In the genomic region with DNA sequence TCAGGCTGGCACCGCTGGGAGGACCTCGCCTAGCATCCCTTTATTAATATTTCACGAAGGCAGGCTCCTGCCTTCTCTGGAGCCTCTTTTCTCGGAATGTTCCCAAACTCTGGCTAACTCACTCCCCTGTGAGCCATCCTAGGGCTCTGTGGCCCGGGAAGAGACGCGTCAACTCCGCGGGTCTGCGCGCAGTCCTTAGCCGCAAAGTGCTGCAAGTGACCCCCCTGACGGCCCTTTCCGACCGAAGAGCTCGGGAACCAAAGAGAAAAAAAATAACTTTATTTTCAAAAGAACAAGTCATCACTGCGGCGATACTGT, we compare ENCODE assay signal across 11 cellular contexts. TPM values are rescaled to one million over a fixed set of nuclear protein-coding genes. Genes with fewer than 3 reads are reported as not detected.
DNase-seq lines count a peak whose midpoint lies in the region; ATAC-seq, FAIRE-seq and TF ChIP-seq lines count a peak whose summit lies in the region.
"Had no signal": no experiment of that assay in that cellular context is flagged by ENCODE, and none has a peak within 500 bp of the region (broad histone marks: within the 10 kb centered on the region; RNA-seq: fewer than 3 reads in every experiment).

No MANE protein-coding gene starts in this region.

- H4K91ac ChIP-seq in H9 (ENCODE audit: insufficient read length, low read depth, low read length) = no peak overlapping the region

- no CpG with 5 or more reads among the region's 18 CpGs for WGBS in H9 (ENCODE audit: extremely low coverage, insufficient read length, low lambda C conversion rate)
- WGBS in small intestine, 3 donors = 1 to 6% (median 3%) methylated on average over 18 of the region's 18 CpGs

- no peaks in the 10 kb centered on the region; a peak in 1 of 7 replicates for H3K36me3 Mint-ChIP-seq in H9 (ENCODE audit: insufficient read depth in 1 of 3, low read depth in 3 of 3)

- H3K27me3 ChIP-seq in H9 (ENCODE audit: insufficient read depth, low read length) (peaks cover 26% of the 10 kb centered on the region; the same call in 1 of the 2 replicates), adipocyte (replicated peaks; ENCODE audit: control insufficient read depth, insufficient read depth, low read length) (peaks cover 81% of the 10 kb centered on the region), left lung (peaks cover 97 to 100% of the 10 kb centered on the region in 2 donors), small intestine (ENCODE audit: control insufficient read depth in 2 of 2, insufficient read depth in 2 of 2, low read length in 2 of 2) (peaks cover 0 to 31% of the 10 kb centered on the region in 2 donors)

- no peak overlapping the region for H3T11ph ChIP-seq in H9 (ENCODE audit: low read length)

- H3K27ac ChIP-seq in H9 (ENCODE audit: insufficient read length, low read depth, low read length) = no peak overlapping the region
- peak overlapping the region; percentile 33 to 57 for H3K27ac ChIP-seq in left lung
- peak overlapping the region; percentile 69 to 76 for H3K27ac ChIP-seq in small intestine (ENCODE audit: low read depth in 1 of 2, low read length in 1 of 2)

- H3K4me3 ChIP-seq in adipocyte (ENCODE audit: low read length) (peak overlapping the region; percentile 64), left lung (peak overlapping the region in 1 of 2 donors; percentile 50), small intestine (ENCODE audit: low read depth in 1 of 2, low read length in 2 of 2) (peak overlapping the region; percentile 17 to 81)

- H3K79me2 ChIP-seq in H9 (ENCODE audit: insufficient read depth, low read length) = no peaks in the 10 kb centered on the region

- H4K5ac ChIP-seq in H9 (ENCODE audit: insufficient read length, low read depth, low read length) = no peak overlapping the region

- H2BK15ac ChIP-seq in H9 (ENCODE audit: low read depth, low read length) = no peak overlapping the region

- H2BK12ac ChIP-seq in H9 (ENCODE audit: insufficient read length, low read depth, low read length) = no peak overlapping the region

- FAIRE-seq in small intestine (lab: Jason Lieb, UNC) = no peak
- FAIRE-seq: RCC 7860 had no signal

- no peak overlapping the region for H3K23ac ChIP-seq in H9 (ENCODE audit: insufficient read length, low read depth, low read length)

- H3K4ac ChIP-seq in H9 (ENCODE audit: low read depth, low read length) = no peak overlapping the region

- H2BK5ac ChIP-seq in H9 (ENCODE audit: insufficient read length, low read length) = no peak overlapping the region

- H3K56ac ChIP-seq in H9 (ENCODE audit: insufficient read length, low read depth, low read length) = no peak overlapping the region

- peak overlapping the region; percentile 100 for H3K4me2 ChIP-seq in H9 (ENCODE audit: insufficient read depth, insufficient read length, low read length)

- TF ChIP-seq CTCF in H9 (conservative IDR thresholded peaks at IDR 0.05) (no peak), left lung (IDR thresholded peaks at IDR 0.05) (no peak)

- no peaks in the 10 kb centered on the region for H4K20me1 ChIP-seq in H9 (ENCODE audit: control insufficient read depth, insufficient read depth, insufficient read length)

- H3K9ac ChIP-seq in H9 (ENCODE audit: extremely low read depth, insufficient read length, low read length) = no peak overlapping the region
- no peak overlapping the region for H3K9ac ChIP-seq in adipocyte (ENCODE audit: low read length)

- intact Hi-C loops in left lung (cut with DNase I) = no loop called here

- no peak overlapping the region for H3K18ac ChIP-seq in H9 (ENCODE audit: insufficient read length, low read depth, low read length)

- ATAC-seq in left lung = no peak
- ATAC-seq in HG03045 (IDR thresholded peaks at IDR 0.05; ENCODE audit: unreplicated experiment) = no peak
- no peak for ATAC-seq in HG02970 (IDR thresholded peaks at IDR 0.05; ENCODE audit: low FRiP score, unreplicated experiment)
- ATAC-seq in HG02852 (IDR thresholded peaks at IDR 0.05; ENCODE audit: unreplicated experiment) = no peak

- no peak overlapping the region for H2BK20ac ChIP-seq in H9 (ENCODE audit: low read depth, low read length, poor library complexity, severe bottlenecking)

- peak overlapping the region; percentile 71 to 91 for H3K4me3 Mint-ChIP-seq in H9

- H3K27me3 Mint-ChIP-seq in H9 (ENCODE audit: low read depth) = peaks cover 50% of the 10 kb centered on the region

- H3K9me3 ChIP-seq in H9 (ENCODE audit: control insufficient read depth, low read depth, low read length) (no peaks in the 10 kb centered on the region), adipocyte (ENCODE audit: control insufficient read depth, low read length) (no peaks in the 10 kb centered on the region), left lung (no peaks in the 10 kb centered on the region), small intestine (ENCODE audit: control insufficient read depth, low read depth) (no peaks in the 10 kb centered on the region)

- no peak overlapping the region for H2AK5ac ChIP-seq in H9 (ENCODE audit: insufficient read length, low read length)

- no peak overlapping the region for H4K8ac ChIP-seq in H9 (replicated peaks; ENCODE audit: insufficient read length, low read depth, low read length)

- no peak overlapping the region for H3K14ac ChIP-seq in H9 (ENCODE audit: insufficient read depth, low read length)

- H3K9me3 Mint-ChIP-seq in H9 = peaks cover 3 to 5% of the 10 kb centered on the region in 2 experiments; a peak in 2 of 5 replicates
- H3K9me3 Mint-ChIP-seq: activated CD4-positive, alpha-beta memory T cell treated with anti-CD3 and anti-CD28 coated beads, Interleukin-2, amount 10 ng/mL, durations not matched to agents 7 days and 5 days had no signal

- no peaks in the 10 kb centered on the region for H3K36me3 ChIP-seq in adipocyte (ENCODE audit: control insufficient read depth, insufficient read depth, low read length, severe bottlenecking)
- H3K36me3 ChIP-seq in left lung = no peaks in the 10 kb centered on the region
- H3K36me3 ChIP-seq in small intestine (ENCODE audit: control insufficient read depth in 2 of 2, insufficient read depth in 2 of 2, low read length in 2 of 2) = peaks cover 0 to 2% of the 10 kb centered on the region in 2 donors

- H3K4me1 ChIP-seq in H9 (ENCODE audit: insufficient read depth, low read length) = peaks cover 3% of the 10 kb centered on the region
- peaks cover 18% of the 10 kb centered on the region for H3K4me1 ChIP-seq in adipocyte (ENCODE audit: control insufficient read depth, insufficient read depth, low read length)
- H3K4me1 ChIP-seq in left lung = peaks cover 13 to 37% of the 10 kb centered on the region in 2 donors
- H3K4me1 ChIP-seq in small intestine (ENCODE audit: control insufficient read depth in 2 of 2, insufficient read depth in 1 of 2, low read depth in 1 of 2, low read length in 1 of 2) = no peaks in the 10 kb centered on the region

- no peak overlapping the region for H2AFZ ChIP-seq in H9 (ENCODE audit: low read length)

- peaks cover 48% of the 10 kb centered on the region for H3K23me2 ChIP-seq in H9 (ENCODE audit: insufficient read length, low read depth, low read length, poor library complexity, severe bottlenecking)

- no peak overlapping the region for H2BK120ac ChIP-seq in H9 (ENCODE audit: low read depth, low read length, poor library complexity, severe bottlenecking)

- H3K79me1 ChIP-seq in H9 (ENCODE audit: insufficient read depth, low read depth, low read length, poor library complexity, severe bottlenecking) = no peaks in the 10 kb centered on the region

- H3K4me1 Mint-ChIP-seq in H9 = peaks cover 39 to 49% of the 10 kb centered on the region in 2 experiments

- peak; percentile 36 for DNase-seq in H9
- no peak for DNase-seq in adipocyte (ENCODE audit: low read depth)
- no peak for DNase-seq in left lung
- DNase-seq in small intestine = no peak
- no peak for DNase-seq in CD1c-positive myeloid dendritic cell (ENCODE audit: extremely low spot score)
- DNase-seq: activated CD4-positive, alpha-beta memory T cell treated with anti-CD3 and anti-CD28 coated beads, Interleukin-2, amount 10 ng/mL, durations not matched to agents 7 days and 5 days; NCI-H1436 had no signal

- H3K27ac Mint-ChIP-seq in H9 = peak overlapping the region in 1 of 3 experiments; percentile 55; a peak in 1 of 7 replicates
- H3K27ac Mint-ChIP-seq: activated CD4-positive, alpha-beta memory T cell treated with anti-CD3 and anti-CD28 coated beads, Interleukin-2, amount 10 ng/mL, durations not matched to agents 7 days and 5 days had no signal

RNA-seq across cellular contexts. Expression of gene NR5A2, which starts 14.6 kb away (rescaled TPM):
- total RNA-seq in H9 (2021) (4.7 and 4.8 TPM in 2 replicates), left lung (1 to 10 TPM; 2.8 to 3.1 TPM)
- polyA plus RNA-seq in small intestine = 10 to 100 TPM; 14.1 to 21.5 (median 16.1) TPM
